In genomic region chr1:67148516-67149178, GRCh38 we compare ENCODE assay signal across 9 cellular contexts. TPM values are rescaled to one million over a fixed set of nuclear protein-coding genes. Genes with fewer than 3 reads are reported as not detected.
DNase-seq lines count a peak whose midpoint lies in the region; ATAC-seq and TF ChIP-seq lines count a peak whose summit lies in the region.
"Had no signal": no experiment of that assay in that cellular context is flagged by ENCODE, and none has a peak within 500 bp of the region (broad histone marks: within the 10 kb centered on the region; RNA-seq: fewer than 3 reads in every experiment).

No MANE protein-coding gene starts in this region.

- H3K27ac Mint-ChIP-seq in activated B cell treated with CpG ODN at 0.5 μM for 24 hours: no peak overlapping the region
- H3K27ac Mint-ChIP-seq: activated CD4-positive, alpha-beta memory T cell treated with anti-CD3 and anti-CD28 coated beads, Interleukin-2, amount 10 ng/mL, durations not matched to agents 7 days and 5 days had no signal

- no peak overlapping the region for H3K4me3 Mint-ChIP-seq in activated B cell treated with CpG ODN at 0.5 μM for 24 hours
- H3K4me3 Mint-ChIP-seq: activated CD4-positive, alpha-beta memory T cell treated with anti-CD3 and anti-CD28 coated beads, Interleukin-2, amount 10 ng/mL, durations not matched to agents 7 days and 5 days had no signal

- peaks cover 9% of the 10 kb centered on the region for H3K4me1 Mint-ChIP-seq in activated B cell treated with CpG ODN at 0.5 μM for 24 hours

- intact Hi-C loops in activated B cell treated with CpG ODN at 0.5 μM for 24 hours (cut with micrococcal nuclease): loop anchor here (1.0 to 5.0 kb wide), 6 partner anchors 64 to 383 kb away; partner anchors contain the start of genes DNAI4, MIER1 and SLC35D1

- TF ChIP-seq CTCF in activated B cell treated with CpG ODN at 0.5 μM for 24 hours (IDR thresholded peaks at IDR 0.05) (no peak), omental fat pad (IDR thresholded peaks at IDR 0.05) (no peak)

- no peak for DNase-seq in activated B cell treated with CpG ODN at 0.5 μM for 24 hours
- no peak for DNase-seq in omental fat pad (ENCODE audit: low spot score)
- no peak for DNase-seq in H7
- DNase-seq in H4 (ENCODE audit: low spot score): no peak
- DNase-seq in activated effector memory CD4-positive, alpha-beta T cell treated with anti-CD3 and anti-CD28 coated beads, Interleukin-2, amount 50 U/mL, for 16 hours: no peak
- no peak for DNase-seq in cortex of kidney (lab: John Stamatoyannopoulos, UW)

- H3K27me3 ChIP-seq in H7 (ENCODE audit: control insufficient read depth, insufficient read depth, low read length): no peaks in the 10 kb centered on the region; the same call in 1 of the 2 replicates

- no peak overlapping the region for H3K4me3 ChIP-seq in H7 (ENCODE audit: insufficient read depth, low read depth, low read length)

- ATAC-seq in GM19351 (IDR thresholded peaks at IDR 0.05; ENCODE audit: unreplicated experiment) (peak; percentile 3), HG03039 (IDR thresholded peaks at IDR 0.05; ENCODE audit: unreplicated experiment) (peak; percentile 17), activated B cell treated with CpG ODN at 0.5 μM for 24 hours (ENCODE audit: low read depth) (peak; percentile 31), omental fat pad (ENCODE audit: low FRiP score) (peak; percentile 19)

- H3K36me3 ChIP-seq in H7 (replicated peaks; ENCODE audit: control insufficient read depth, insufficient read depth, low read length): no peaks in the 10 kb centered on the region

- H3K27me3 Mint-ChIP-seq in activated B cell treated with CpG ODN at 0.5 μM for 24 hours: peaks cover 4% of the 10 kb centered on the region

- H3K36me3 Mint-ChIP-seq in activated B cell treated with CpG ODN at 0.5 μM for 24 hours (ENCODE audit: low read depth): no peaks in the 10 kb centered on the region

- no peaks in the 10 kb centered on the region for H3K9me3 Mint-ChIP-seq in activated B cell treated with CpG ODN at 0.5 μM for 24 hours
- H3K9me3 Mint-ChIP-seq: activated CD4-positive, alpha-beta memory T cell treated with anti-CD3 and anti-CD28 coated beads, Interleukin-2, amount 10 ng/mL, durations not matched to agents 7 days and 5 days had no signal

- POLR2A ChIA-PET in activated B cell treated with CpG ODN at 0.5 μM for 24 hours (lab: Charles Lee): interaction anchor here (1.4 to 1.9 kb wide), 2 partner anchors 95 to 384 kb away, joined by 3 to 9 read pairs; partner anchors contain the start of gene SLC35D1

- CTCF ChIA-PET in activated B cell treated with CpG ODN at 0.5 μM for 24 hours (lab: Charles Lee): interaction anchor here (0.7 to 3.8 kb wide), 35 partner anchors 11 to 390 kb away, joined by 3 to 170 read pairs (median 5); partner anchors contain the start of genes IL23R and SLC35D1

RNA-seq across cellular contexts. Expression of gene C1orf141, which starts 13.9 kb away (rescaled TPM):
- total RNA-seq in activated B cell treated with CpG ODN at 0.5 μM for 24 hours: not detected in 2 replicates
- not detected for total RNA-seq in omental fat pad
- not detected in 2 replicates for total RNA-seq in H7 (2014; rRNA removed; shearing (Covaris generic))
- not detected in 2 replicates for total RNA-seq in H4 (2014; rRNA removed; shearing (Covaris generic))
- total RNA-seq: activated CD4-positive, alpha-beta memory T cell treated with anti-CD3 and anti-CD28 coated beads, Interleukin-2, amount 10 ng/mL, durations not matched to agents 7 days and 5 days had no signal

RNA-seq across cellular contexts. Expression of gene IL23R, which starts 17.6 kb away (rescaled TPM):
- total RNA-seq in activated B cell treated with CpG ODN at 0.5 μM for 24 hours: not detected in 2 replicates
- total RNA-seq in omental fat pad: under 1 TPM in 2 of 4 donors, not detected in 2; 0.19 to 0.32 TPM
- not detected in 2 replicates for total RNA-seq in H7 (2014; rRNA removed; shearing (Covaris generic))
- total RNA-seq in H4 (2014; rRNA removed; shearing (Covaris generic)): not detected in 2 replicates
